In the genomic region with DNA sequence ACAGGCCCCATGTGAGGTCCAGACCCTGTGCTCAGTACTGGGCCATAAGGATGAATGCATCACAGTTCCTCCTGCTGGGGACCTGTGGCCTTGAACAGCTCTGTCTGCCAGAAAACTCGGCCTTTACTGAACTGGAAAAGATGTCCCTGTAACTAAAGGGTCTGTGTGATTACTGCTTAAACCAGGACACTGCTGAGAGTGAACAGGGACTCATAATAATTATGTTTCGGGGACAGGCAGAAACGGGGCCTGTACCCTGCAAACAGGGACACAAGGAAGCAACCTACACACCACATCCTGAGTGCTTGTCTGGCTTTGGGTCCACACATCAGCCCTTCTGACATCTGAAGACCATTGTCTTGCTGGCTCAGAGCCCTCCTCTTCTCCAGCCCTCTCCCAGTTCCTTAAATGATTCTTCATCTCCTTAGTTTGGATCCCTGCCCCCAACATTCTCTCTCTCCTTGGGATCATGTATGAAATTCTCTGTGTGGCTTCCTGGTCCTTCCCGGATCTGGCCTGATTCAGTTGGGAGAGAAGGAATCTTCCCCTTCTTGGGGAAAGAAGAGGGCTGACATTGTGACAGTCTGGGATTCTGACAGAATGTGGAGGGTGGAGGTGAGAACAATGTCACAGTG, we compare ENCODE assay signal across 31 cellular contexts.
"Had no signal": no experiment of that assay in that cellular context is flagged by ENCODE, and none has a peak within 500 bp of the region (broad histone marks: within the 10 kb centered on the region; RNA-seq: fewer than 3 reads in every experiment).

No MANE protein-coding gene starts in this region.

- H3K4me3 Mint-ChIP-seq: activated CD4-positive, alpha-beta T cell treated with anti-CD3 and anti-CD28 coated beads, Interleukin-2, amount 10 ng/mL, durations not matched to agents 24 days and 14 days; activated CD8-positive, alpha-beta T cell treated with anti-CD3 and anti-CD28 coated beads for 36 hours; activated naive CD8-positive, alpha-beta T cell treated with anti-CD3 and anti-CD28 coated beads for 36 hours; activated T-cell treated with anti-CD3 and anti-CD28 coated beads, Interleukin-2, amount 50 U/mL, for 72 hours; activated T-helper 17 cell treated with anti-CD3 and anti-CD28 coated beads, Interleukin-2, amount 50 U/mL, for 72 hours; central memory CD8-positive, alpha-beta T cell had no signal

- H3K36me3 ChIP-seq: cardiac muscle cell, WERI-Rb-1 had no signal

- H3K27ac Mint-ChIP-seq: activated CD4-positive, alpha-beta T cell treated with anti-CD3 and anti-CD28 coated beads, Interleukin-2, amount 10 ng/mL, durations not matched to agents 24 days and 14 days; activated CD8-positive, alpha-beta T cell treated with anti-CD3 and anti-CD28 coated beads for 36 hours; activated naive CD8-positive, alpha-beta T cell treated with anti-CD3 and anti-CD28 coated beads for 36 hours; activated T-cell treated with anti-CD3 and anti-CD28 coated beads, Interleukin-2, amount 50 U/mL, for 72 hours; activated T-helper 17 cell treated with anti-CD3 and anti-CD28 coated beads, Interleukin-2, amount 50 U/mL, for 72 hours had no signal

- H3K9me3 Mint-ChIP-seq: activated CD4-positive, alpha-beta T cell treated with anti-CD3 and anti-CD28 coated beads, Interleukin-2, amount 10 ng/mL, durations not matched to agents 24 days and 14 days; activated CD8-positive, alpha-beta T cell treated with anti-CD3 and anti-CD28 coated beads for 36 hours; activated naive CD8-positive, alpha-beta T cell treated with anti-CD3 and anti-CD28 coated beads for 36 hours; activated T-cell treated with anti-CD3 and anti-CD28 coated beads, Interleukin-2, amount 50 U/mL, for 72 hours; activated T-helper 17 cell treated with anti-CD3 and anti-CD28 coated beads, Interleukin-2, amount 50 U/mL, for 72 hours; central memory CD8-positive, alpha-beta T cell had no signal

- H3K4me1 Mint-ChIP-seq: activated CD4-positive, alpha-beta T cell treated with anti-CD3 and anti-CD28 coated beads, Interleukin-2, amount 10 ng/mL, durations not matched to agents 24 days and 14 days; activated naive CD8-positive, alpha-beta T cell treated with anti-CD3 and anti-CD28 coated beads for 36 hours; activated T-helper 17 cell treated with anti-CD3 and anti-CD28 coated beads, Interleukin-2, amount 50 U/mL, for 72 hours; central memory CD8-positive, alpha-beta T cell had no signal

- H3K27ac ChIP-seq: cardiac muscle cell, PC-9, RWPE1, WERI-Rb-1 had no signal

- H3K36me3 Mint-ChIP-seq: activated naive CD8-positive, alpha-beta T cell treated with anti-CD3 and anti-CD28 coated beads for 36 hours had no signal

- H3K4me2 ChIP-seq: PC-9 had no signal

- DNase-seq: activated CD4-positive, alpha-beta T cell treated with anti-CD3 and anti-CD28 coated beads, Interleukin-2, amount 10 ng/mL, durations not matched to agents 24 days and 14 days; activated CD4-positive, alpha-beta T cell treated with anti-CD3 and anti-CD28 coated beads, Interleukin-2, amount 50 U/mL, for 4 hours; activated CD8-positive, alpha-beta T cell treated with anti-CD3 and anti-CD28 coated beads for 36 hours; activated effector memory CD4-positive, alpha-beta T cell treated with anti-CD3 and anti-CD28 coated beads, Interleukin-2, amount 50 U/mL, for 16 hours; activated naive CD4-positive, alpha-beta T cell; activated naive CD4-positive, alpha-beta T cell treated with anti-CD3 and anti-CD28 coated beads, Interleukin-2, amount 50 U/mL, for 16 hours; activated naive CD8-positive, alpha-beta T cell treated with anti-CD3 and anti-CD28 coated beads for 36 hours; activated T-cell treated with anti-CD3 and anti-CD28 coated beads, Interleukin-2, amount 50 U/mL, for 1 hour; activated T-cell treated with anti-CD3 and anti-CD28 coated beads, Interleukin-2, amount 50 U/mL, for 72 hours; amniotic stem cell; aorta; Karpas-422; NCI-H1048; NCI-H1105 treated with DMSO at 0.1 percent for 48 hours; NCI-H1436; NCI-H1694; NCI-H1930; NCI-H2081 treated with DMSO at 0.1 percent for 48 hours; NCI-H2171; NCI-H510A; NCI-H748 treated with DMSO at 0.1 percent for 48 hours; NK-92 treated with Interleukin-12 subunit alpha and Interleukin-12 subunit beta, amount 100 ng/mL, for 24 hours; PC-9; SIG-M5; T1000; WERI-Rb-1 had no signal

- H2AFZ ChIP-seq: PC-9 had no signal

- H3K27me3 Mint-ChIP-seq: activated CD4-positive, alpha-beta T cell treated with anti-CD3 and anti-CD28 coated beads, Interleukin-2, amount 10 ng/mL, durations not matched to agents 24 days and 14 days; central memory CD8-positive, alpha-beta T cell had no signal

- H3K4me3 ChIP-seq: cardiac muscle cell, PC-9 had no signal

- ATAC-seq: activated CD8-positive, alpha-beta T cell treated with anti-CD3 and anti-CD28 coated beads for 36 hours; activated T-cell treated with anti-CD3 and anti-CD28 coated beads, Interleukin-2, amount 50 U/mL, for 72 hours; activated T-helper 17 cell treated with anti-CD3 and anti-CD28 coated beads, Interleukin-2, amount 50 U/mL, for 72 hours; Right ventricle myocardium inferior had no signal
